ENCODE assay signal across 8 cellular contexts in genomic region chr2:219402665-219403515, GRCh38. TPM values are rescaled to one million over a fixed set of nuclear protein-coding genes. Genes with fewer than 3 reads are reported as not detected.
DNase-seq lines count a peak whose midpoint lies in the region; ATAC-seq and TF ChIP-seq lines count a peak whose summit lies in the region.

No MANE protein-coding gene starts in this region.

- no peak overlapping the region for H3K9ac ChIP-seq in SK-N-SH

- no peaks in the 10 kb centered on the region for H3K9me2 ChIP-seq in SK-N-SH

- DNase-seq in DMS79 treated with DMSO at 0.1 percent for 48 hours (lab: John Stamatoyannopoulos, UW) = peak; percentile 68
- peak; percentile 67 for DNase-seq in MV-4-11 (lab: John Stamatoyannopoulos, UW)
- peak; percentile 87 for DNase-seq in SK-N-SH
- DNase-seq in activated naive CD8-positive, alpha-beta T cell treated with anti-CD3 and anti-CD28 coated beads, Interleukin-2, amount 50 U/mL, for 16 hours (ENCODE audit: low read depth, low spot score) = peak; percentile 18
- DNase-seq in heart right ventricle = peak in 1 of 2 donors; percentile 75
- DNase-seq in pulmonary artery endothelial cell (ENCODE audit: low read depth, low spot score) = peak; percentile 36

- POLR2A ChIA-PET in SK-N-SH (lab: Yijun Ruan, JAX) = interaction anchor here (1.2 to 1.4 kb wide), 2 partner anchors 14 to 39 kb away, joined by 3 read pairs; no protein-coding TSS in a partner anchor

- intact Hi-C loops in heart right ventricle (cut with DNase I) = loop anchor here (1.0 to 10.0 kb wide), 10 partner anchors 32 to 242 kb away; partner anchors contain the start of gene SPEG (in 1 of the 10)

- TF ChIP-seq CTCF in SK-N-SH (IDR thresholded peaks at IDR 0.05) (peak; percentile 97), heart right ventricle (IDR thresholded peaks at IDR 0.05) (peak; percentile 83 to 94 (median 90))

- H4K20me1 ChIP-seq in SK-N-SH (ENCODE audit: insufficient read depth) = no peaks in the 10 kb centered on the region

- WGBS in SK-N-SH (ENCODE audit: low lambda C conversion rate) = 15% methylated on average over 14 of the region's 15 CpGs
- WGBS in heart right ventricle, 2 donors = 20% methylated on average over 15 of the region's 15 CpGs

- H3K79me2 ChIP-seq in SK-N-SH (ENCODE audit: insufficient read depth) = no peaks in the 10 kb centered on the region

- CTCF ChIA-PET in SK-N-SH (lab: Yijun Ruan, JAX) = interaction anchor here (0.6 to 10.1 kb wide), 53 partner anchors 8 to 286 kb away, joined by 3 to 256 read pairs (median 7); partner anchors contain the start of genes ASIC4, CHPF, DES and DNAJB2

- H3K4me3 ChIP-seq in SK-N-SH (ENCODE audit: low read depth in 2 of 2, low read length in 1 of 2) (no peak overlapping the region; a peak in 1 of 4 replicates), heart right ventricle (no peak overlapping the region)

- H3K27ac ChIP-seq in SK-N-SH (ENCODE audit: low read depth in 2 of 2, low read length in 1 of 2) = no peak overlapping the region
- peak overlapping the region in 8 of 10 donors; percentile 83 to 96 (median 92) for H3K27ac ChIP-seq in heart right ventricle

- H3K4me2 ChIP-seq in SK-N-SH = no peak overlapping the region

- H3F3A ChIP-seq in SK-N-SH (replicated peaks; ENCODE audit: insufficient read depth) = peaks cover 9% of the 10 kb centered on the region

- H3K27me3 ChIP-seq in SK-N-SH (ENCODE audit: insufficient read depth) (no peaks in the 10 kb centered on the region), heart right ventricle (no peaks in the 10 kb centered on the region)

- peaks cover 20 to 22% of the 10 kb centered on the region in 2 experiments; a peak in 3 of 4 replicates for H3K4me1 ChIP-seq in SK-N-SH (ENCODE audit: control insufficient read depth in 1 of 2, insufficient read depth in 2 of 2, low read depth in 1 of 2, low read length in 1 of 2)
- H3K4me1 ChIP-seq in heart right ventricle = peaks cover 0 to 50% (median 19%) of the 10 kb centered on the region in 9 donors

- H2AFZ ChIP-seq in SK-N-SH (ENCODE audit: low read depth) = peak overlapping the region; percentile 32; the same call in 1 of the 2 replicates

- no peaks in the 10 kb centered on the region for H3K9me3 ChIP-seq in SK-N-SH
- no peaks in the 10 kb centered on the region for H3K9me3 ChIP-seq in heart right ventricle

- peak; percentile 96 for TF ChIP-seq RAD21 in SK-N-SH (IDR thresholded peaks at IDR 0.05; ENCODE audit: low read length)

- TF ChIP-seq EP300 in SK-N-SH (IDR thresholded peaks at IDR 0.05; ENCODE audit: borderline replicate concordance in 1 of 2, low read depth in 1 of 2, low read length in 1 of 2) = no peak

- ATAC-seq in GM21825 (IDR thresholded peaks at IDR 0.05; ENCODE audit: unreplicated experiment) = peak; percentile 86
- peak in 6 of 8 donors; percentile 7 to 31 (median 19) for ATAC-seq in heart right ventricle
- no peak for ATAC-seq in HG03457 (IDR thresholded peaks at IDR 0.05; ENCODE audit: unreplicated experiment)

- no peaks in the 10 kb centered on the region for H3K36me3 ChIP-seq in SK-N-SH (replicated peaks in 1 of 2; ENCODE audit: control insufficient read depth in 1 of 2, insufficient read depth in 2 of 2, low read length in 1 of 2)
- H3K36me3 ChIP-seq in heart right ventricle = no peaks in the 10 kb centered on the region

TF ChIP-seq in SK-N-SH, 30 proteins besides CTCF, POLR2A, EP300 and RAD21 (continues in another document):
- TF ChIP-seq POLR2AphosphoS5 (IDR thresholded peaks at IDR 0.05; ENCODE audit: low read depth, low read length) = no peak
- 0 out of 2 replicates have a peak, but pooled peaks have one; percentile 42 for TF ChIP-seq SIN3A (IDR thresholded peaks at IDR 0.05; ENCODE audit: borderline replicate concordance, low read depth, low read length)
- TF ChIP-seq NRF1 (IDR thresholded peaks at IDR 0.05; ENCODE audit: low read depth, low read length) = no peak
- no peak for TF ChIP-seq ELF1 (IDR thresholded peaks at IDR 0.05)
- TF ChIP-seq PBX3 (IDR thresholded peaks at IDR 0.05) = no peak
- no peak for TF ChIP-seq JUND (IDR thresholded peaks at IDR 0.05)
- TF ChIP-seq TAF1 (IDR thresholded peaks at IDR 0.05; ENCODE audit: borderline replicate concordance, low read depth, low read length) = no peak
- no peak for TF ChIP-seq MAX (IDR thresholded peaks at IDR 0.05; ENCODE audit: low read depth)
- peak; percentile 93 for TF ChIP-seq SMC3 (IDR thresholded peaks at IDR 0.05; ENCODE audit: low read depth, low read length)
- TF ChIP-seq IRF3 (IDR thresholded peaks at IDR 0.05; ENCODE audit: low read depth, low read length) = no peak
- no peak for TF ChIP-seq USF2 (IDR thresholded peaks at IDR 0.05; ENCODE audit: borderline replicate concordance, low read depth, low read length)
- TF ChIP-seq TCF12 (IDR thresholded peaks at IDR 0.05) = no peak
- no peak for TF ChIP-seq TEAD4 (IDR thresholded peaks at IDR 0.05; ENCODE audit: borderline replicate concordance, insufficient read depth)
- TF ChIP-seq MXI1 (IDR thresholded peaks at IDR 0.05; ENCODE audit: low read depth, low read length) = 0 out of 2 replicates have a peak, but pooled peaks have one; percentile 23
- peak; percentile 55; the same call in 1 of the 2 replicates for TF ChIP-seq YY1 (IDR thresholded peaks at IDR 0.05; ENCODE audit: low read depth)
- no peak for TF ChIP-seq GABPA (IDR thresholded peaks at IDR 0.05; ENCODE audit: low read depth)
- no peak for TF ChIP-seq FOXJ3 (CRISPR knock-in tag; IDR thresholded peaks at IDR 0.05)
- peak; percentile 15 for TF ChIP-seq CHD2 (IDR thresholded peaks at IDR 0.05; ENCODE audit: low read length, partially characterized antibody)

RNA-seq across cellular contexts. Expression of gene DNPEP, which starts 15.2 kb away (rescaled TPM):
- polyA plus RNA-seq in SK-N-SH (2012; rRNA removed) (80.7 and 92.6 TPM in 2 replicates), heart right ventricle (10 to 100 TPM; 56.3 to 68.5 TPM)
- polyA plus RNA-seq in SK-N-SH (2012; cell fraction: cytosol; rRNA removed) = 27.9 and 49.5 TPM in 2 replicates
- 188 and 246 TPM in 2 replicates for polyA plus RNA-seq in SK-N-SH (2012; cell fraction: nucleus; rRNA removed)
- total RNA-seq in heart right ventricle (100 to 1,000 TPM in 1 of 10 donors, 10 to 100 TPM in 9; 56.1 to 110 (median 74.0) TPM), pulmonary artery endothelial cell (50.0 and 60.6 TPM in 2 replicates)

RNA-seq across cellular contexts. Expression of gene DES, which starts 15.3 kb away (rescaled TPM):
- polyA plus RNA-seq in SK-N-SH (2012; rRNA removed) (0.21 and 0.28 TPM in 2 replicates), heart right ventricle (over 10,000 TPM; 13,697 to 18,010 TPM)
- polyA plus RNA-seq in SK-N-SH (2012; cell fraction: cytosol; rRNA removed) = 0.18 and 0.20 TPM in 2 replicates
- polyA plus RNA-seq in SK-N-SH (2012; cell fraction: nucleus; rRNA removed) = 0.07 and 0.26 TPM in 2 replicates
- total RNA-seq in heart right ventricle (over 10,000 TPM; 12,560 to 18,019 (median 15,816) TPM), pulmonary artery endothelial cell (not detected in 2 replicates)

RNA-seq across cellular contexts. Expression of gene SPEG, which starts 31.8 kb away (rescaled TPM):
- polyA plus RNA-seq in SK-N-SH (2012; rRNA removed) = 98.3 and 107 TPM in 2 replicates
- polyA plus RNA-seq in SK-N-SH (2012; cell fraction: cytosol; rRNA removed) = 27.8 and 36.3 TPM in 2 replicates
- 717 and 872 TPM in 2 replicates for polyA plus RNA-seq in SK-N-SH (2012; cell fraction: nucleus; rRNA removed)
- total RNA-seq in heart right ventricle = 100 to 1,000 TPM in 9 of 10 donors, 10 to 100 TPM in 1; 97.2 to 151 (median 120) TPM
- polyA plus RNA-seq in heart right ventricle = 100 to 1,000 TPM in 1 of 2 donors, 10 to 100 TPM in 1; 62.9 to 130 TPM
- 0.39 and 1.8 TPM in 2 replicates for total RNA-seq in pulmonary artery endothelial cell

Comparison
In these comparisons a context has a peak if more than half of its experiments do, and no peak if none do; other contexts are left out.
1. H3K27ac ChIP-seq: peak in heart right ventricle (8 of 10); none in SK-N-SH (0 of 2).
2. RNA of gene DES, which starts 15.3 kb away (total RNA-seq): 12,560 to 18,019 TPM in heart right ventricle; not detected in pulmonary artery endothelial cell; every median in the first group is over 1,000 times any median in the second.
3. RNA of gene SPEG, which starts 31.8 kb away (total RNA-seq): 97.2 to 151 TPM in heart right ventricle; 0.39 to 1.8 TPM in pulmonary artery endothelial cell; every median in the first group is over 10 times any median in the second.